In the genomic region with DNA sequence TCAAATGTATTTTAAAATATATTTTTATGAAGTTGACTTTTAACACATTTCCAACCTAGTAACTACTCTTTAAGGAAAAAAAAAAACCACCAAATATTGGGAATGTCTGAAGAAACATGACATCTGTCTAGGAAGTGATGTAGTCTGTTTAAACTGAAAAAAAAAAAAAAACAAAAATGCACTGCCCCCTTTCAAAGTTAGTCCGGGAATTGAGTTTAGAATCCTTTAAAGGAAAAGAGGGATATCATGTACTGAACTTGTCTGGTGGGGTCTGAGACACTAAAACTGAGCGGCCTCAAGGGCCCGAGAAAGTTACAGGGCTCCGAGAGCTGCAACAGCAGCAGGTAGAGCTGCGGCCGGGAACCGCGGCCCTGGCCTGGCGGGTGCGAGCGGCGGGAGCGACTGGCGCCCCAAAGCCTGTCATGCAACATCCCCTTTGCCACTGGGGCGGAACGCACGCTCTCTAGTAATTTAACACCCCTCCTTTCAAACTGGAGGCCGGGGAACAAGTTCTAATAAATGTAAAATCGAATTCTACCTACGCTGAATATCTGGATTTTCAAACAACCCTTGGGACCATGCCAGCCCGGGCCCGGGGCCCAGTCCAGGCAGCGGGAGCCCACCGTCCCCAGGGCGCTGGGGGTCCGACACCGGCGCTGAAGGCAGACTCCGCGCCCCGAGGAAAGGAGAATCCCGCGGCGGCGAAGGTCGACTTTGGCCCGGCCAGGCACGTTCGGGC, we compare ENCODE assay signal across 7 cellular contexts. TPM values are rescaled to one million over a fixed set of nuclear protein-coding genes. Genes with fewer than 3 reads are reported as not detected.
A peak's percentile ranks its signal among the peaks of the same experiment; 100 is the strongest.
DNase-seq lines count a peak whose midpoint lies in the region; ATAC-seq, FAIRE-seq and TF ChIP-seq lines count a peak whose summit lies in the region.

No MANE protein-coding gene starts in this region.

- in situ Hi-C loops in HepG2 (cut with HindIII; ENCODE audit: extremely low pct_ligation_motif_present, low pct_unique_long_range_greater_than_20kb) = no loop called here

- peaks cover 68% of the 10 kb centered on the region for H3K4me1 ChIP-seq in HepG2 (ENCODE audit: insufficient read depth, low read length)

- CTCF ChIA-PET in HepG2 (lab: Yijun Ruan, JAX; ENCODE audit: low intra/inter-chr PET ratio, low total read pairs) = no interaction called here

- POLR2A ChIA-PET in HepG2 (lab: Yijun Ruan, JAX) = interaction anchor here (1.2 kb wide), 1 partner anchor 68 kb away, joined by 3 read pairs; no protein-coding TSS in a partner anchor

- H2AFZ ChIP-seq in HepG2 (ENCODE audit: low read length) = no peak overlapping the region

- no peak for TF ChIP-seq RAD21 in HepG2 (CRISPR knock-in tag; IDR thresholded peaks at IDR 0.05)

- H3K4me3 ChIP-seq in coronary artery (peak overlapping the region; percentile 98), HepG2 (replicated peaks in 1 of 3; ENCODE audit: insufficient read depth in 1 of 3, low read depth in 2 of 3, low read length in 3 of 3) (peak overlapping the region; percentile 79 to 92 (median 91))

- peaks cover 24% of the 10 kb centered on the region for H4K20me1 ChIP-seq in HepG2 (ENCODE audit: insufficient read depth, low read length)

- peak overlapping the region; percentile 77 for H3K4me2 ChIP-seq in HepG2 (ENCODE audit: low read depth, low read length)

- intact Hi-C loops in HepG2 (cut with micrococcal nuclease; ENCODE audit: unreplicated experiment) = loop anchor here (5.0 kb wide), 4 partner anchors 82 to 203 kb away; partner anchors contain the start of gene ZC3H12C

- TF ChIP-seq CTCF in coronary artery (IDR thresholded peaks at IDR 0.05) (no peak), HepG2 (CRISPR knock-in tag; IDR thresholded peaks at IDR 0.05) (no peak)

- H3K36me3 ChIP-seq in HepG2 (replicated peaks in 1 of 2; ENCODE audit: control insufficient read depth in 1 of 2, insufficient read depth in 2 of 2, low read length in 2 of 2) = no peaks in the 10 kb centered on the region

- H3K27ac ChIP-seq in coronary artery (peak overlapping the region; percentile 97 to 99), HepG2 (ENCODE audit: extremely low read length, insufficient read depth, low read length) (peak overlapping the region; percentile 79)

- 2% methylated on average over 3 of the region's 39 CpGs for WGBS in HepG2 (ENCODE audit: low lambda C conversion rate)

- no TSS peak for BruUV-seq in HepG2 (replicated peaks; lab: Mats Ljungman, UMichigan)

- H3K27me3 ChIP-seq in HepG2 (ENCODE audit: control insufficient read depth in 1 of 2, insufficient read depth in 2 of 2, low read length in 2 of 2) = no peaks in the 10 kb centered on the region

- peak; percentile 56 for ATAC-seq in GM18499 (IDR thresholded peaks at IDR 0.05; ENCODE audit: insufficient read depth, unreplicated experiment)
- peak; percentile 53 for ATAC-seq in HG02588 (IDR thresholded peaks at IDR 0.05; ENCODE audit: unreplicated experiment)
- peak; percentile 52 to 66 for ATAC-seq in activated CD4-positive, CD25-positive, alpha-beta regulatory T cell treated with anti-CD3 and anti-CD28 coated beads, Interleukin-2, amount 50 U/mL, for 24 hours
- peak; percentile 64 for ATAC-seq in HepG2

- peak overlapping the region; percentile 93 for H3K9ac ChIP-seq in HepG2 (ENCODE audit: insufficient read depth, low read depth, low read length)

- H3K9me3 ChIP-seq in HepG2 (ENCODE audit: low read length) = no peaks in the 10 kb centered on the region

- DNase-seq in NAMALWA (ENCODE audit: low spot score) = peak; percentile 75
- DNase-seq in coronary artery (ENCODE audit: low spot score) = peak; percentile 75
- DNase-seq in HepG2 (ENCODE audit: low spot score) = no peak
- DNase-seq in stimulated activated CD4-positive, alpha-beta T cell treated with anti-CD3 and anti-CD28 coated beads, Interleukin-4, amount 100 ng/mL, for 24 hours = peak; percentile 52

- peaks cover 49% of the 10 kb centered on the region for H3K79me2 ChIP-seq in HepG2 (ENCODE audit: insufficient read depth, low read length)

- TF ChIP-seq EP300 in HepG2 (IDR thresholded peaks at IDR 0.05; ENCODE audit: low read depth in 2 of 2, low read length in 2 of 2) (no peak), HepG2 (CRISPR knock-in tag; IDR thresholded peaks at IDR 0.05; ENCODE audit: borderline replicate concordance) (no peak)

- no peak for TF ChIP-seq POLR2A in HepG2 (IDR thresholded peaks at IDR 0.05; ENCODE audit: insufficient read depth in 1 of 2, low read depth in 2 of 2, low read length in 2 of 2)

- no peak for FAIRE-seq in HepG2 (lab: Jason Lieb, UNC)

TF ChIP-seq in HepG2, 621 proteins besides CTCF, POLR2A, EP300 and RAD21 (continues in another document):
- TF ChIP-seq, protein P1, sequence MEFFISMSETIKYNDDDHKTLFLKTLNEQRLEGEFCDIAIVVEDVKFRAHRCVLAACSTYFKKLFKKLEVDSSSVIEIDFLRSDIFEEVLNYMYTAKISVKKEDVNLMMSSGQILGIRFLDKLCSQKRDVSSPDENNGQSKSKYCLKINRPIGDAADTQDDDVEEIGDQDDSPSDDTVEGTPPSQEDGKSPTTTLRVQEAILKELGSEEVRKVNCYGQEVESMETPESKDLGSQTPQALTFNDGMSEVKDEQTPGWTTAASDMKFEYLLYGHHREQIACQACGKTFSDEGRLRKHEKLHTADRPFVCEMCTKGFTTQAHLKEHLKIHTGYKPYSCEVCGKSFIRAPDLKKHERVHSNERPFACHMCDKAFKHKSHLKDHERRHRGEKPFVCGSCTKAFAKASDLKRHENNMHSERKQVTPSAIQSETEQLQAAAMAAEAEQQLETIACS (CRISPR knock-in tag; IDR thresholded peaks at IDR 0.05) = 0 out of 2 replicates have a peak, but pooled peaks have one; percentile 49
- TF ChIP-seq PATZ1 (CRISPR knock-in tag; IDR thresholded peaks at IDR 0.05) (peak; percentile 15; the same call in 1 of the 2 replicates), ZNF430 (CRISPR knock-in tag; IDR thresholded peaks at IDR 0.05) (no peak)
- TF ChIP-seq, protein P2, sequence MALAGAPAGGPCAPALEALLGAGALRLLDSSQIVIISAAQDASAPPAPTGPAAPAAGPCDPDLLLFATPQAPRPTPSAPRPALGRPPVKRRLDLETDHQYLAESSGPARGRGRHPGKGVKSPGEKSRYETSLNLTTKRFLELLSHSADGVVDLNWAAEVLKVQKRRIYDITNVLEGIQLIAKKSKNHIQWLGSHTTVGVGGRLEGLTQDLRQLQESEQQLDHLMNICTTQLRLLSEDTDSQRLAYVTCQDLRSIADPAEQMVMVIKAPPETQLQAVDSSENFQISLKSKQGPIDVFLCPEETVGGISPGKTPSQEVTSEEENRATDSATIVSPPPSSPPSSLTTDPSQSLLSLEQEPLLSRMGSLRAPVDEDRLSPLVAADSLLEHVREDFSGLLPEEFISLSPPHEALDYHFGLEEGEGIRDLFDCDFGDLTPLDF (CRISPR knock-in tag; IDR thresholded peaks at IDR 0.05) = peak; percentile 46; the same call in 1 of the 2 replicates

RNA-seq across cellular contexts. Expression of gene RDX, which starts 0.8 kb away (rescaled TPM):
- total RNA-seq in HepG2 (2016; rRNA removed; fragmentation: Illumina TruSeq; extraction: Trizol) = 63.1 and 93.4 TPM in 2 replicates
- 6.5 and 8.1 TPM in 2 replicates for total RNA-seq in HepG2 (2016; cell fraction: cytosol; rRNA removed; fragmentation: Illumina TruSeq; extraction: Trizol; ENCODE audit: low read depth)
- total RNA-seq in HepG2 (2016; cell fraction: insoluble cytoplasmic fraction; rRNA removed; fragmentation: Illumina TruSeq; extraction: Trizol) = 58.8 and 76.9 TPM in 2 replicates
- total RNA-seq in HepG2 (2016; cell fraction: membrane; rRNA removed; fragmentation: Illumina TruSeq; extraction: Trizol) = 20.6 and 25.7 TPM in 2 replicates
- total RNA-seq in HepG2 (2016; cell fraction: nucleus; rRNA removed; fragmentation: Illumina TruSeq; extraction: Trizol) = 32.3 and 40.7 TPM in 2 replicates
- polyA plus RNA-seq in HepG2 (2011; rRNA removed) = 12.7 and 20.7 TPM in 2 replicates
- 7.4 and 9.4 TPM in 2 replicates for polyA plus RNA-seq in HepG2 (2011; cell fraction: cytosol; rRNA removed)
- polyA plus RNA-seq in HepG2 (2011; cell fraction: nucleus; rRNA removed) = 5.0 and 8.0 TPM in 2 replicates
- polyA plus RNA-seq in HepG2 (2012) = 41.4 and 47.6 TPM in 2 replicates
- polyA plus RNA-seq in HepG2 (2016; cell fraction: cytosol; fragmentation: Illumina TruSeq; extraction: Trizol; ENCODE audit: low read depth) = 3.3 and 3.9 TPM in 2 replicates
- 55.3 and 66.3 TPM in 2 replicates for polyA plus RNA-seq in HepG2 (2016; cell fraction: insoluble cytoplasmic fraction; fragmentation: Illumina TruSeq; extraction: Trizol; ENCODE audit: low read depth)
- polyA plus RNA-seq in HepG2 (2016; cell fraction: membrane; fragmentation: Illumina TruSeq; extraction: Trizol; ENCODE audit: low read depth) = 8.9 and 11.8 TPM in 2 replicates
- 25.6 and 30.3 TPM in 2 replicates for polyA plus RNA-seq in HepG2 (2016; cell fraction: nucleus; fragmentation: Illumina TruSeq; extraction: Trizol; ENCODE audit: insufficient read depth, low read depth)
- polyA minus RNA-seq in HepG2 (2011; rRNA and poly(A)+ RNA removed; ENCODE audit: low replicate concordance) = 16.4 and 35.5 TPM in 2 replicates
- polyA minus RNA-seq in HepG2 (2011; cell fraction: cytosol; rRNA and poly(A)+ RNA removed) = 38.8 and 46.6 TPM in 2 replicates
- polyA minus RNA-seq in HepG2 (2011; cell fraction: nucleus; rRNA and poly(A)+ RNA removed) = 29.5 and 31.2 TPM in 2 replicates
